11 cellular contexts compared by ENCODE assay signal in the genomic region with DNA sequence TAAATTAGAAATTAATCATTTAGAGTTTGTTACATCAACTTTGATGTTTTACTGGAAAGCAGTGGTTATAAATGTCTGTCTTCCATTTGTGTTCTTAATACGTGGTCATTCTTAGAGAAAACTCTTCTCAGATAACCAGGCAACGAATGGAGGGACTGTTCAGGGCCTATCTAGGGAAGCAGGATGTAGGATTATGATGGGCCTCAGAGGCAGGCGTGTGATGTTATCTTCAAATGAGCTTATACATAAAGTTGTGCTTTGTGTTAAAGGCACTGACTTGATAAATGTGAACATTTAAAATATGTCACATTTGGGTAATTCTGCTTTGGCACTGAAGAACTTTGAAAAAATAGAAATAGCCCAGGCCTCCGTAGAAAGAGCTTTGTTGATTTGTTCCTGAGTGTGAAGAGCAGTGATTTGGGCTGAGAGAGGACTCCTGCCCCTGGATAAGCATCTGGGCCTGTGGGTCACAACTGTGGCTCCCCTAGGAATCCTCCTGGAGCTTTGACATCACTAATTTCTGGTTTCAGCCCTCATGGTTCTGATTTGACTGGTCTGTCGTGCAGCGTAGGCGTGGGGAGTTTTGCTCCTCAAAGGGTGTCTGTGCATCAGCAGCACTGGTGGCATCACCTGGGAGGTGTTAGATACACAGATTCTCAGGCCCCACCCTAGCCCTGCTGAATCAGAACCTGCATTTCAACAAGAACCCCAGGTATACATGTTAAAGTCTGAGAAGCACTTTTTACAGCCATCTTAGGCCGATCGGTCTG. TPM values are rescaled to one million over a fixed set of nuclear protein-coding genes. Genes with fewer than 3 reads are reported as not detected.
DNase-seq lines count a peak whose midpoint lies in the region; ATAC-seq and TF ChIP-seq lines count a peak whose summit lies in the region.
"Had no signal": no experiment of that assay in that cellular context is flagged by ENCODE, and none has a peak within 500 bp of the region (broad histone marks: within the 10 kb centered on the region; RNA-seq: fewer than 3 reads in every experiment).

No MANE protein-coding gene starts in this region.

- H3K4me2 ChIP-seq in fibroblast of lung (ENCODE audit: extremely low read depth, insufficient read depth, low read length): no peak overlapping the region

- in situ Hi-C loops in G401 (cut with HindIII; ENCODE audit: low sequenced_read_pairs): no loop called here

- H3K27me3 ChIP-seq in fibroblast of lung (ENCODE audit: control insufficient read depth, insufficient read depth, low read length): no peaks in the 10 kb centered on the region

- no peaks in the 10 kb centered on the region for H3K9me3 ChIP-seq in fibroblast of lung (ENCODE audit: control insufficient read depth, insufficient read depth, low read depth, low read length)

- ATAC-seq in GM21367 (IDR thresholded peaks at IDR 0.05; ENCODE audit: unreplicated experiment) (peak; percentile 62), HG03432 (IDR thresholded peaks at IDR 0.05; ENCODE audit: unreplicated experiment) (peak; percentile 91)

- no peaks in the 10 kb centered on the region for H3K36me3 ChIP-seq in fibroblast of lung (ENCODE audit: control insufficient read depth, insufficient read depth, low read length)

- no peaks in the 10 kb centered on the region for H4K20me1 ChIP-seq in fibroblast of lung (ENCODE audit: control insufficient read depth, extremely low read depth, insufficient read depth, low read length)

- no peak overlapping the region for H3K9ac ChIP-seq in fibroblast of lung (ENCODE audit: insufficient read depth, low read length)

- H3K27ac ChIP-seq in fibroblast of lung (ENCODE audit: insufficient read depth, low read length): peak overlapping the region; percentile 11
- H3K27ac ChIP-seq: epithelial cell of prostate had no signal

- peaks cover 79% of the 10 kb centered on the region for H3K79me2 ChIP-seq in fibroblast of lung (ENCODE audit: control insufficient read depth, insufficient read depth, low read length)

- no peak overlapping the region for H3K4me3 ChIP-seq in GM12864 (ENCODE audit: low read depth, low read length)
- no peak overlapping the region for H3K4me3 ChIP-seq in fibroblast of lung (replicated peaks in 1 of 4; ENCODE audit: control extremely low read depth in 1 of 4, insufficient read depth in 1 of 4, low read depth in 3 of 4, low read length in 4 of 4)

- no peak overlapping the region for H2AFZ ChIP-seq in fibroblast of lung (ENCODE audit: low read length)

- H3K4me1 ChIP-seq in fibroblast of lung (ENCODE audit: control insufficient read depth, extremely low read depth, insufficient read depth, low read length): peaks cover 22% of the 10 kb centered on the region

- peak; percentile 65 for DNase-seq in GM12864 (ENCODE audit: low read depth)
- no peak for DNase-seq in fibroblast of lung (ENCODE audit: low read depth in 2 of 2)
- DNase-seq in G401 (ENCODE audit: low spot score): no peak
- DNase-seq in DMS153 (lab: John Stamatoyannopoulos, UW): no peak
- no peak for DNase-seq in COR-L47 (lab: John Stamatoyannopoulos, UW)
- DNase-seq in NCI-H1694 (lab: John Stamatoyannopoulos, UW): no peak
- DNase-seq: DMS79 treated with DMSO at 0.1 percent for 48 hours, KBM-7 had no signal

- no peak for TF ChIP-seq CTCF in GM12864 (IDR thresholded peaks at IDR 0.05; ENCODE audit: low read depth, low read length, missing control alignments)
- TF ChIP-seq CTCF in fibroblast of lung (conservative IDR thresholded peaks at IDR 0.05 in 1 of 2, IDR thresholded peaks at IDR 0.05 in 1 of 2; ENCODE audit: low read depth in 1 of 2, low read length in 2 of 2): no peak

RNA-seq across cellular contexts. Expression of gene SAMD4A, which starts 55.4 kb away (rescaled TPM):
- 25.9 and 39.8 TPM in 2 replicates for total RNA-seq in fibroblast of lung
- polyA plus RNA-seq in fibroblast of lung: 9.3 and 12.2 TPM in 2 replicates
- 25.1 and 29.4 TPM in 2 replicates for polyA plus RNA-seq in fibroblast of lung (2012)
- 52.1 and 114 TPM in 2 replicates for polyA minus RNA-seq in fibroblast of lung (ENCODE audit: low replicate concordance)
- total RNA-seq in G401 (2014; rRNA removed; shearing (Covaris generic)): 6.6 and 17.0 TPM in 2 replicates
